In the genomic region with DNA sequence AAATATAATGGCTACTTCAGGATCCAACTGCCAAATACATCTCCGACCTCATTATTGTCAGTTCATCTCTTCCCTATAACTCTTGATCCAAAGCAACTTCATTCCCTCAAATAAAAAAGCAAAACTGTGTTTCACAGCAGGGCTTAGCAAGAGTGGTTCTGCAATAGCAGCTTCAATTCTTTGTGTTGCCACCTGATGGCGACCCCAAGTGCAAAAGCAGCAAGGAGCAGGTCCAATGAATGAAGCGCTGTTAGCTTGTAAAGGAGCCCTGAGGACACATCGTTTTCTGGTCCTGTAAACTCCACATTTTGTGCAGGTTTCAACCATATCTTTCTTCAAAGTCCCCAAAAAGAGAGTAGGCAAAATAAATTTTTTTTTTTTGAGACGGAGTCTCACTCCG, we compare ENCODE assay signal across 8 cellular contexts. TPM values are rescaled to one million over a fixed set of nuclear protein-coding genes. Genes with fewer than 3 reads are reported as not detected.
DNase-seq lines count a peak whose midpoint lies in the region; ATAC-seq lines count a peak whose summit lies in the region.

No MANE protein-coding gene starts in this region.

- DNase-seq in DMS53 treated with DMSO at 0.1 percent for 48 hours (lab: John Stamatoyannopoulos, UW; ENCODE audit: unreplicated experiment) (peak; percentile 6), HK-2 (ENCODE audit: unreplicated experiment) (peak; percentile 16), SK-N-DZ (ENCODE audit: low spot score) (peak; percentile 37), iPS-NIHi11 (ENCODE audit: low spot score) (peak; percentile 45), AG08396 (ENCODE audit: low spot score) (no peak), 8988T (no peak)

- no peak for ATAC-seq in GM21717 (IDR thresholded peaks at IDR 0.05; ENCODE audit: unreplicated experiment)
- ATAC-seq in HG03159 (IDR thresholded peaks at IDR 0.05; ENCODE audit: unreplicated experiment), result no peak

RNA-seq across cellular contexts. Expression of a gene that starts 19.6 kb away (rescaled TPM):
- 10.5 and 14.2 TPM in 2 replicates for polyA plus RNA-seq in SK-N-DZ (2014; cell fraction: cytosol; rRNA removed)
- 4.6 and 8.1 TPM in 2 replicates for polyA plus RNA-seq in SK-N-DZ (2014; cell fraction: nucleus; rRNA removed)

RNA-seq across cellular contexts. Expression of a gene that starts 19.7 kb away (rescaled TPM):
- polyA plus RNA-seq in SK-N-DZ (2014; cell fraction: cytosol; rRNA removed), result 20.5 and 22.5 TPM in 2 replicates
- polyA plus RNA-seq in SK-N-DZ (2014; cell fraction: nucleus; rRNA removed), result 9.6 and 11.4 TPM in 2 replicates

Comparison
In these comparisons a context has a peak if more than half of its experiments do, and no peak if none do; other contexts are left out.
1. DNase-seq: peak in DMS53 treated with DMSO at 0.1 percent for 48 hours (single experiment), HK-2 (single experiment), SK-N-DZ (single experiment) and iPS-NIHi11 (single experiment); none in AG08396 (single experiment) and 8988T (single experiment).